8 cellular contexts compared by ENCODE assay signal in the genomic region with DNA sequence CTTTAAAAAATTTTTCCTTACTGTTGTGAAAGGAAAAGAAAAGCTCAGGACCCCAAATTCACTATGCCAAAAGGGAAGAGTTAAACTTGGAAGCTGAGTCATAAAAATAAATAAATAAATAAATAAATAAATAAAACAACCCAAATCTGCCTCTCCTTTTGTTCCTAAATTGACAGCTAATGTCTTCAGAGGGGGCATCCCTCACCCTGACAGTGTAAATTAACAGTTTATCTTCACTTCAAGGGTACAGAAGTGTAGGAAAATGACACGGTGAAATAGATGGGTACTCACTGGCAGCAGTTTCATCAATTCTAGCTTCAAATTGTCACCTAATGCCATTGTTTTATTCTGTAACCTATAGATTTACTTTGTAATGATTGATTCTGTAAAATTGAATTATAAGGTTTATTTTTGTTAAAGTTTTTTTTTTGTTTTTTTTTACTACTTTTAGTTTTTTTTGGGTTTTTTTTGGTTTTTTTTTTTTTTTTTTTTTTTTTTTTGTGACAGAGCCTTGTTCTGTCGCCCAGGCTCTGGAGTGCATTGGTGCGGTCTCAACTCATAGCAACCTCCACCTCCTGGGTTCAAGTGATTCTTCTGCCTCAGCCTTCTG. TPM values are rescaled to one million over a fixed set of nuclear protein-coding genes. Genes with fewer than 3 reads are reported as not detected.
DNase-seq lines count a peak whose midpoint lies in the region; ATAC-seq and TF ChIP-seq lines count a peak whose summit lies in the region.

No MANE protein-coding gene starts in this region.

- H3K4me1 Mint-ChIP-seq in CD4-positive, alpha-beta memory T cell: peaks cover 24 to 46% (median 35%) of the 10 kb centered on the region in 4 donors
- H3K4me1 Mint-ChIP-seq in natural killer cell: peaks cover 6 to 10% of the 10 kb centered on the region in 2 donors

- peaks cover 42% of the 10 kb centered on the region for H3K4me1 ChIP-seq in CD4-positive, alpha-beta memory T cell (ENCODE audit: insufficient read depth, low read length)

- no peaks in the 10 kb centered on the region for H3K27me3 ChIP-seq in CD4-positive, alpha-beta memory T cell (ENCODE audit: insufficient read depth, low read length)
- H3K27me3 ChIP-seq in brain microvascular endothelial cell (replicated peaks): no peaks in the 10 kb centered on the region

- intact Hi-C loops in CD4-positive, alpha-beta memory T cell (cut with micrococcal nuclease): loop anchor here (2.0 to 5.0 kb wide), 2 partner anchors 16 to 771 kb away; no protein-coding TSS in a partner anchor
- intact Hi-C loops in natural killer cell (cut with micrococcal nuclease): loop anchor here (5.0 kb wide), 2 partner anchors 34 to 771 kb away; no protein-coding TSS in a partner anchor

- H3K9me3 Mint-ChIP-seq in CD4-positive, alpha-beta memory T cell: no peaks in the 10 kb centered on the region
- no peaks in the 10 kb centered on the region for H3K9me3 Mint-ChIP-seq in natural killer cell

- H3K9me3 ChIP-seq in CD4-positive, alpha-beta memory T cell (ENCODE audit: control insufficient read depth in 1 of 2, low read length in 2 of 2): no peaks in the 10 kb centered on the region

- TF ChIP-seq CTCF in brain microvascular endothelial cell (IDR thresholded peaks at IDR 0.05; ENCODE audit: low read depth, low read length, missing control alignments) (no peak), natural killer cell (IDR thresholded peaks at IDR 0.05) (no peak)

- peak in 3 of 5 donors; percentile 15 to 28 (median 20) for DNase-seq in CD4-positive, alpha-beta memory T cell
- peak; percentile 39 for DNase-seq in M059J (ENCODE audit: low read depth)
- no peak for DNase-seq in brain microvascular endothelial cell
- DNase-seq in natural killer cell: no peak
- DNase-seq in anterior cingulate cortex (lab: John Stamatoyannopoulos, UW): no peak
- DNase-seq in left lobe of liver (ENCODE audit: low spot score): no peak
- no peak for DNase-seq in AG20443 (ENCODE audit: low spot score)

- ATAC-seq in natural killer cell (no peak), GM21390 (IDR thresholded peaks at IDR 0.05; ENCODE audit: unreplicated experiment) (no peak), left lobe of liver (no peak)

- no peaks in the 10 kb centered on the region for H3K36me3 ChIP-seq in CD4-positive, alpha-beta memory T cell (ENCODE audit: insufficient read depth, low read length)
- H3K36me3 ChIP-seq in brain microvascular endothelial cell (replicated peaks): no peaks in the 10 kb centered on the region

- peak overlapping the region in 1 of 2 donors; percentile 62 for H3K4me3 ChIP-seq in CD4-positive, alpha-beta memory T cell (ENCODE audit: low read length in 2 of 2)
- peak overlapping the region; percentile 63 for H3K4me3 ChIP-seq in brain microvascular endothelial cell (ENCODE audit: low read depth, low read length)

- in situ Hi-C loops in brain microvascular endothelial cell (cut with HindIII; ENCODE audit: low pct_ligation_motif_present, low sequenced_read_pairs): no loop called here

- no peaks in the 10 kb centered on the region for H3K27me3 Mint-ChIP-seq in CD4-positive, alpha-beta memory T cell
- H3K27me3 Mint-ChIP-seq in natural killer cell (ENCODE audit: low read depth in 2 of 2): no peaks in the 10 kb centered on the region

- POLR2A ChIA-PET in CD4-positive, alpha-beta memory T cell (lab: Charles Lee; ENCODE audit: partially characterized antibody): interaction anchor here (0.6 to 7.3 kb wide), 16 partner anchors 10 to 1222 kb away, joined by 3 to 116 read pairs (median 6); partner anchors contain the start of genes ABHD17B, ANXA1, C9orf85 and ZFAND5

- H3K27ac Mint-ChIP-seq in CD4-positive, alpha-beta memory T cell: peak overlapping the region; percentile 84 to 99 (median 97)
- peak overlapping the region; percentile 86 to 92 for H3K27ac Mint-ChIP-seq in natural killer cell

- CTCF ChIA-PET in CD4-positive, alpha-beta memory T cell (lab: Charles Lee; ENCODE audit: partially characterized antibody): interaction anchor here (1.4 to 4.7 kb wide), 6 partner anchors 9 to 26 kb away, joined by 3 to 26 read pairs (median 7); no protein-coding TSS in a partner anchor

- peak overlapping the region; percentile 83 to 95 (median 92) for H3K4me3 Mint-ChIP-seq in CD4-positive, alpha-beta memory T cell
- H3K4me3 Mint-ChIP-seq in natural killer cell: peak overlapping the region; percentile 91

- peaks cover 0 to 2% of the 10 kb centered on the region in 2 donors for H3K36me3 Mint-ChIP-seq in CD4-positive, alpha-beta memory T cell
- no peaks in the 10 kb centered on the region for H3K36me3 Mint-ChIP-seq in natural killer cell

- H3K27ac ChIP-seq in CD4-positive, alpha-beta memory T cell (ENCODE audit: low read depth, low read length): peak overlapping the region; percentile 91
- peak overlapping the region; percentile 93 for H3K27ac ChIP-seq in brain microvascular endothelial cell

RNA-seq across cellular contexts. Expression of gene ANXA1, which starts 18.5 kb away (rescaled TPM):
- total RNA-seq in CD4-positive, alpha-beta memory T cell: 100 to 1,000 TPM; 324 to 335 TPM
- 1,000 to 10,000 TPM in 1 of 2 donors, 100 to 1,000 TPM in 1; 621 to 1,202 TPM for polyA plus RNA-seq in CD4-positive, alpha-beta memory T cell
- total RNA-seq in M059J (2014; rRNA removed; shearing (Covaris generic)): 608 and 753 TPM in 2 replicates
- total RNA-seq in natural killer cell (1,000 to 10,000 TPM in 1 of 3 donors, 100 to 1,000 TPM in 2; 362 to 1,065 (median 419) TPM), left lobe of liver (3.7 TPM)

Comparison
In these comparisons a context has a peak if more than half of its experiments do, and no peak if none do; other contexts are left out.
1. DNase-seq: peak in CD4-positive, alpha-beta memory T cell (3 of 5) and M059J (single experiment); none in brain microvascular endothelial cell (single experiment), natural killer cell (single experiment), anterior cingulate cortex (0 of 58), left lobe of liver (single experiment) and AG20443 (single experiment).
2. RNA of gene ANXA1, which starts 18.5 kb away (total RNA-seq): 608 to 753 TPM in M059J, 362 to 1,065 TPM in natural killer cell and 324 to 335 TPM in CD4-positive, alpha-beta memory T cell; 3.7 TPM in left lobe of liver (single experiment); every median in the first group is over 10 times any median in the second.